Comparison of ENCODE assay signal across 11 cellular contexts in genomic region chr6:131688286-131688685, GRCh38. TPM values are rescaled to one million over a fixed set of nuclear protein-coding genes. Genes with fewer than 3 reads are reported as not detected.
DNase-seq lines count a peak whose midpoint lies in the region; ATAC-seq and TF ChIP-seq lines count a peak whose summit lies in the region.
"Had no signal": no experiment of that assay in that cellular context is flagged by ENCODE, and none has a peak within 500 bp of the region (broad histone marks: within the 10 kb centered on the region; RNA-seq: fewer than 3 reads in every experiment).

No MANE protein-coding gene starts in this region.

- no peak for DNase-seq in activated CD4-positive, alpha-beta T cell treated with anti-CD3 and anti-CD28 coated beads for 36 hours
- DNase-seq in activated CD4-positive, alpha-beta T cell treated with anti-CD3 and anti-CD28 coated beads, Interleukin-2, amount 50 U/mL, for 1 hour: no peak
- DNase-seq in stimulated activated effector memory CD8-positive, alpha-beta T cell treated with anti-CD3 and anti-CD28 coated beads, Interleukin-12 subunit alpha, Interleukin-12 subunit beta, amount 100 ng/mL, for 72 hours (ENCODE audit: low spot score in 2 of 2): no peak
- DNase-seq in NAMALWA (ENCODE audit: low spot score): no peak
- DNase-seq in mammary epithelial cell: no peak
- no peak for DNase-seq in stimulated activated naive CD4-positive, alpha-beta T cell (lab: John Stamatoyannopoulos, UW)
- DNase-seq: 8988T, GDM1, SW 1271 had no signal

- CTCF ChIA-PET in activated CD4-positive, alpha-beta T cell treated with anti-CD3 and anti-CD28 coated beads for 36 hours (lab: Charles Lee): interaction anchor here (0.9 to 1.0 kb wide), 2 partner anchors 34 to 60 kb away, joined by 3 read pairs; no protein-coding TSS in a partner anchor
- CTCF ChIA-PET in mammary epithelial cell (lab: Charles Lee; ENCODE audit: low non-redundant PET): no interaction called here

- TF ChIP-seq CTCF in mammary epithelial cell (conservative IDR thresholded peaks at IDR 0.05 in 1 of 2, IDR thresholded peaks at IDR 0.05 in 1 of 2; ENCODE audit: extremely low read depth in 1 of 2, insufficient read depth in 1 of 2, low read depth in 1 of 2, low read length in 2 of 2): no peak

- H3K27me3 Mint-ChIP-seq in activated CD4-positive, alpha-beta T cell treated with anti-CD3 and anti-CD28 coated beads for 36 hours: no peaks in the 10 kb centered on the region

- no peaks in the 10 kb centered on the region for H3K4me1 ChIP-seq in mammary epithelial cell (ENCODE audit: insufficient read depth, low read length)

- peak overlapping the region; percentile 51 for H3K27ac Mint-ChIP-seq in activated CD4-positive, alpha-beta T cell treated with anti-CD3 and anti-CD28 coated beads for 36 hours
- no peak overlapping the region for H3K27ac Mint-ChIP-seq in stimulated activated effector memory CD8-positive, alpha-beta T cell treated with anti-CD3 and anti-CD28 coated beads, Interleukin-12 subunit alpha, Interleukin-12 subunit beta, amount 100 ng/mL, for 72 hours

- no peaks in the 10 kb centered on the region for H3K9me3 Mint-ChIP-seq in activated CD4-positive, alpha-beta T cell treated with anti-CD3 and anti-CD28 coated beads for 36 hours (ENCODE audit: low read depth)
- H3K9me3 Mint-ChIP-seq in stimulated activated effector memory CD8-positive, alpha-beta T cell treated with anti-CD3 and anti-CD28 coated beads, Interleukin-12 subunit alpha, Interleukin-12 subunit beta, amount 100 ng/mL, for 72 hours: no peaks in the 10 kb centered on the region

- no peaks in the 10 kb centered on the region for H4K20me1 ChIP-seq in mammary epithelial cell (ENCODE audit: insufficient read depth, low read length)

- H3K27ac ChIP-seq in mammary epithelial cell (ENCODE audit: insufficient read depth, low read depth, low read length): no peak overlapping the region

- ATAC-seq in activated CD4-positive, alpha-beta T cell treated with anti-CD3 and anti-CD28 coated beads for 36 hours: peak; percentile 70
- peak; percentile 65 for ATAC-seq in GM21786 (IDR thresholded peaks at IDR 0.05; ENCODE audit: unreplicated experiment)
- peak; percentile 72 for ATAC-seq in HG03354 (IDR thresholded peaks at IDR 0.05; ENCODE audit: poor library complexity, severe bottlenecking, unreplicated experiment)
- ATAC-seq in stimulated activated effector memory CD8-positive, alpha-beta T cell treated with anti-CD3 and anti-CD28 coated beads, Interleukin-12 subunit alpha, Interleukin-12 subunit beta, amount 100 ng/mL, for 72 hours: peak; percentile 83

- H3K4me2 ChIP-seq in mammary epithelial cell (ENCODE audit: insufficient read depth, low read depth, low read length): no peak overlapping the region

- intact Hi-C loops in activated CD4-positive, alpha-beta T cell treated with anti-CD3 and anti-CD28 coated beads for 36 hours (cut with DNase I, micrococcal nuclease): loop anchor here (2.0 to 5.0 kb wide), 3 partner anchors 39 to 119 kb away; partner anchors contain the start of genes ENPP1 (in 1 of the 2) and MED23 (in 1 of the 2)
- intact Hi-C loops in mammary epithelial cell (cut with micrococcal nuclease): no loop called here

- H3K79me2 ChIP-seq in mammary epithelial cell (ENCODE audit: insufficient read depth, low read length): no peaks in the 10 kb centered on the region

- H3K9me3 ChIP-seq in mammary epithelial cell (replicated peaks; ENCODE audit: insufficient read depth, low read length): no peaks in the 10 kb centered on the region

- peaks cover 2% of the 10 kb centered on the region for H3K27me3 ChIP-seq in mammary epithelial cell (ENCODE audit: insufficient read depth, low read length)

- H2AFZ ChIP-seq in mammary epithelial cell (ENCODE audit: low read depth, low read length): no peak overlapping the region

- dilution Hi-C loops in mammary epithelial cell (cut with HindIII; ENCODE audit: low sequenced_read_pairs): no loop called here

- BruUV-seq in mammary epithelial cell (replicated peaks; lab: Mats Ljungman, UMichigan): no TSS peak

- H3K36me3 Mint-ChIP-seq in activated CD4-positive, alpha-beta T cell treated with anti-CD3 and anti-CD28 coated beads for 36 hours (ENCODE audit: low read depth): no peaks in the 10 kb centered on the region
- H3K36me3 Mint-ChIP-seq in stimulated activated effector memory CD8-positive, alpha-beta T cell treated with anti-CD3 and anti-CD28 coated beads, Interleukin-12 subunit alpha, Interleukin-12 subunit beta, amount 100 ng/mL, for 72 hours: no peaks in the 10 kb centered on the region

- no peak overlapping the region for H3K4me3 ChIP-seq in mammary epithelial cell (replicated peaks in 1 of 3; ENCODE audit: insufficient read depth in 1 of 3, low read depth in 2 of 3, low read length in 3 of 3)

- no peak overlapping the region for H3K4me3 Mint-ChIP-seq in activated CD4-positive, alpha-beta T cell treated with anti-CD3 and anti-CD28 coated beads for 36 hours
- H3K4me3 Mint-ChIP-seq in stimulated activated effector memory CD8-positive, alpha-beta T cell treated with anti-CD3 and anti-CD28 coated beads, Interleukin-12 subunit alpha, Interleukin-12 subunit beta, amount 100 ng/mL, for 72 hours: no peak overlapping the region

- no peaks in the 10 kb centered on the region for H3K36me3 ChIP-seq in mammary epithelial cell (ENCODE audit: insufficient read depth, low read length)

- in situ Hi-C loops in mammary epithelial cell (cut with MboI; ENCODE audit: low sequenced_read_pairs in 2 of 2): no loop called here

- H3K4me1 Mint-ChIP-seq in activated CD4-positive, alpha-beta T cell treated with anti-CD3 and anti-CD28 coated beads for 36 hours: peaks cover 14% of the 10 kb centered on the region
- H3K4me1 Mint-ChIP-seq in stimulated activated effector memory CD8-positive, alpha-beta T cell treated with anti-CD3 and anti-CD28 coated beads, Interleukin-12 subunit alpha, Interleukin-12 subunit beta, amount 100 ng/mL, for 72 hours: peaks cover 18% of the 10 kb centered on the region

- POLR2A ChIA-PET in activated CD4-positive, alpha-beta T cell treated with anti-CD3 and anti-CD28 coated beads for 36 hours (lab: Charles Lee): no interaction called here

- WGBS in mammary epithelial cell (ENCODE audit: low coverage, missing lambda C conversion rate): 89% methylated on average over 1 of the region's 1 CpG

- no peak overlapping the region for H3K9ac ChIP-seq in mammary epithelial cell (ENCODE audit: insufficient read depth, low read length)

RNA-seq across cellular contexts. Expression of gene OR2A4, which starts 12.9 kb away (rescaled TPM):
- total RNA-seq in activated CD4-positive, alpha-beta T cell treated with anti-CD3 and anti-CD28 coated beads for 36 hours: not detected
- total RNA-seq in mammary epithelial cell: not detected
- polyA plus RNA-seq in mammary epithelial cell: not detected
- not detected for polyA minus RNA-seq in mammary epithelial cell

RNA-seq across cellular contexts. Expression of gene CTAGE9, which starts 22.5 kb away (rescaled TPM):
- total RNA-seq in activated CD4-positive, alpha-beta T cell treated with anti-CD3 and anti-CD28 coated beads for 36 hours: under 1 TPM in 1 of 2 experiments, not detected in 1; 0.21 TPM
- total RNA-seq in mammary epithelial cell: not detected
- not detected for polyA plus RNA-seq in mammary epithelial cell
- polyA minus RNA-seq in mammary epithelial cell: not detected

RNA-seq across cellular contexts. Expression of gene ENPP3, which starts 51.2 kb away (rescaled TPM):
- under 1 TPM; 0.57 to 0.58 TPM for total RNA-seq in activated CD4-positive, alpha-beta T cell treated with anti-CD3 and anti-CD28 coated beads for 36 hours
- not detected for total RNA-seq in mammary epithelial cell
- polyA plus RNA-seq in mammary epithelial cell: not detected
- polyA minus RNA-seq in mammary epithelial cell: not detected
